ENCODE assay signal across 15 cellular contexts in the genomic region with DNA sequence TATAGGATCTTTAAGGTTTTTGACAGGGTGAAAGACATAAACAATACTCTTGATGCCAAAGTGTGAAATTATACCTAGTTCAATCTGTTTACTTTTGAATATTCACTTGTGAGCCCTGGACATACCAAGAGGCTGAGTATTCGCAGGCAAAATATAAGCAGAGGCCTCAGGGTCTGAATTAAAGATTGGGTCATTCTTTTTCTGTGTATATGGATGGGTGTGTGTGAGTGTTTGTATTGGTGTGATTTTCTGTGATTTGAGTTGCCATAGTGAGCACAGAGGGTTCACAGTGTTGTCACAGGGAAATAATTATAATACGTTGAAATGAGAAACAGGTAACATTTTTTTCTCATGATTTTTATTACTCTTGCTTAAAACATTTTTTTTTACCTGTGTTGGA.
DNase-seq lines count a peak whose midpoint lies in the region; ATAC-seq and TF ChIP-seq lines count a peak whose summit lies in the region.
"Had no signal": no experiment of that assay in that cellular context is flagged by ENCODE, and none has a peak within 500 bp of the region (broad histone marks: within the 10 kb centered on the region; RNA-seq: fewer than 3 reads in every experiment).

No MANE protein-coding gene starts in this region.

- H3K4ac ChIP-seq in IMR-90 (ENCODE audit: low read depth, low read length) (no peak overlapping the region), mesendoderm (ENCODE audit: low read depth, low read length) (no peak overlapping the region)

- H3K9me3 Mint-ChIP-seq in naive thymus-derived CD4-positive, alpha-beta T cell, result no peaks in the 10 kb centered on the region

- no peak overlapping the region for H2AFZ ChIP-seq in IMR-90 (replicated peaks; ENCODE audit: low read length, poor library complexity)

- H3K36me3 ChIP-seq in IMR-90 (ENCODE audit: control insufficient read depth, insufficient read depth, low read length) (no peaks in the 10 kb centered on the region), adipocyte (ENCODE audit: control insufficient read depth, insufficient read depth, low read length, severe bottlenecking) (no peaks in the 10 kb centered on the region), mesendoderm (ENCODE audit: control insufficient read depth, insufficient read depth, low read length) (no peaks in the 10 kb centered on the region)
- H3K36me3 ChIP-seq in naive thymus-derived CD4-positive, alpha-beta T cell (ENCODE audit: control insufficient read depth in 2 of 3, insufficient read depth in 3 of 3, low read length in 3 of 3), result no peaks in the 10 kb centered on the region
- H3K36me3 ChIP-seq: MG63 had no signal

- H3K4me1 Mint-ChIP-seq in naive thymus-derived CD4-positive, alpha-beta T cell, result peaks cover 0 to 5% (median 1%) of the 10 kb centered on the region in 7 donors

- no peak overlapping the region for H3K4me2 ChIP-seq in IMR-90 (ENCODE audit: low read depth, low read length)
- no peak overlapping the region for H3K4me2 ChIP-seq in mesendoderm (ENCODE audit: low read length)

- BruUV-seq in IMR-90 (replicated peaks; lab: Mats Ljungman, UMichigan), result no TSS peak

- DNase-seq in IMR-90 (peak; percentile 28), adipocyte (ENCODE audit: low read depth) (peak; percentile 45), mesendoderm (peak; percentile 8), NCI-H187 (lab: John Stamatoyannopoulos, UW) (no peak)
- no peak for DNase-seq in naive thymus-derived CD4-positive, alpha-beta T cell
- DNase-seq in activated CD4-positive, CD25-positive, alpha-beta regulatory T cell (lab: John Stamatoyannopoulos, UW), result no peak
- DNase-seq: GF-D8, MG63, NCI-H510A, SIG-M5 had no signal

- in situ Hi-C loops in IMR-90 (cut with MboI; ENCODE audit: low sequenced_read_pairs), result no loop called here

- TF ChIP-seq CTCF in IMR-90 (conservative IDR thresholded peaks at IDR 0.05; ENCODE audit: low read depth, low read length), result no peak

- POLR2A ChIA-PET in IMR-90 (lab: Charles Lee; ENCODE audit: unreplicated experiment), result no interaction called here
- POLR2A ChIA-PET in naive thymus-derived CD4-positive, alpha-beta T cell (lab: Charles Lee), result no interaction called here

- H3K9me3 ChIP-seq in IMR-90 (ENCODE audit: control insufficient read depth, insufficient read depth, low read length) (no peaks in the 10 kb centered on the region), adipocyte (ENCODE audit: control insufficient read depth, low read length) (no peaks in the 10 kb centered on the region)
- no peaks in the 10 kb centered on the region for H3K9me3 ChIP-seq in naive thymus-derived CD4-positive, alpha-beta T cell (ENCODE audit: control insufficient read depth in 2 of 3, low read length in 3 of 3)
- H3K9me3 ChIP-seq: MG63 had no signal

- no peak for TF ChIP-seq RAD21 in IMR-90 (IDR thresholded peaks at IDR 0.05; ENCODE audit: low read length)

- no peak overlapping the region for H4K91ac ChIP-seq in IMR-90 (ENCODE audit: insufficient read depth, low read depth, low read length)

- dilution Hi-C loops in IMR-90 (cut with HindIII; ENCODE audit: low sequenced_read_pairs, unreplicated experiment), result no loop called here

- no peak overlapping the region for H2BK120ac ChIP-seq in IMR-90 (ENCODE audit: low read depth, low read length)
- H2BK120ac ChIP-seq in mesendoderm (ENCODE audit: low read depth, low read length), result no peak overlapping the region

- H3K27me3 Mint-ChIP-seq in naive thymus-derived CD4-positive, alpha-beta T cell, result peaks cover 0 to 6% (median 0%) of the 10 kb centered on the region in 5 donors
- H3K27me3 Mint-ChIP-seq: IgD-negative memory B cell had no signal

- no peaks in the 10 kb centered on the region for H3K79me2 ChIP-seq in mesendoderm (ENCODE audit: control insufficient read depth, insufficient read depth, low read length)

- no peak overlapping the region for H3K18ac ChIP-seq in IMR-90 (ENCODE audit: low read depth, low read length)
- no peak overlapping the region for H3K18ac ChIP-seq in mesendoderm (ENCODE audit: low read length)

- no peaks in the 10 kb centered on the region for H4K20me1 ChIP-seq in IMR-90 (ENCODE audit: insufficient read depth, low read length)

- H2BK5ac ChIP-seq in IMR-90 (ENCODE audit: low read depth, low read length, poor library complexity, severe bottlenecking) (no peak overlapping the region), mesendoderm (ENCODE audit: low read length) (no peak overlapping the region)

- H3K9ac ChIP-seq in IMR-90 (ENCODE audit: low read depth, low read length), result no peak overlapping the region
- H3K9ac ChIP-seq in adipocyte (ENCODE audit: low read length), result no peak overlapping the region
- no peak overlapping the region for H3K9ac ChIP-seq in mesendoderm (ENCODE audit: low read length)

- no peak overlapping the region for H2AK9ac ChIP-seq in IMR-90 (replicated peaks; ENCODE audit: low read depth, low read length, poor library complexity)

- H3K4me1 ChIP-seq in IMR-90 (ENCODE audit: control insufficient read depth, insufficient read depth, low read length) (no peaks in the 10 kb centered on the region), adipocyte (ENCODE audit: control insufficient read depth, insufficient read depth, low read length) (no peaks in the 10 kb centered on the region), mesendoderm (ENCODE audit: control insufficient read depth, low read depth, low read length) (no peaks in the 10 kb centered on the region)
- H3K4me1 ChIP-seq in naive thymus-derived CD4-positive, alpha-beta T cell (ENCODE audit: control insufficient read depth in 2 of 2, insufficient read depth in 2 of 2, low read length in 2 of 2), result no peaks in the 10 kb centered on the region

- no peak overlapping the region for H3K56ac ChIP-seq in IMR-90 (ENCODE audit: extremely low read depth, insufficient read depth, low read length)
- H3K56ac ChIP-seq in mesendoderm (ENCODE audit: low read length), result no peak overlapping the region

- H3K4me3 ChIP-seq in IMR-90 (ENCODE audit: insufficient read depth, low read depth, low read length), result no peak overlapping the region
- no peak overlapping the region for H3K4me3 ChIP-seq in adipocyte (ENCODE audit: low read length)
- no peak overlapping the region for H3K4me3 ChIP-seq in mesendoderm (ENCODE audit: low read length)
- no peak overlapping the region for H3K4me3 ChIP-seq in naive thymus-derived CD4-positive, alpha-beta T cell (ENCODE audit: low read length)
- H3K4me3 ChIP-seq: MG63 had no signal

- H3K79me1 ChIP-seq in IMR-90 (ENCODE audit: low read depth in 1 of 2, low read length in 2 of 2), result no peaks in the 10 kb centered on the region
- no peaks in the 10 kb centered on the region for H3K79me1 ChIP-seq in mesendoderm (ENCODE audit: low read length)

- CTCF ChIA-PET in IMR-90 (lab: Yijun Ruan, JAX), result interaction anchor here (0.6 to 1.5 kb wide), 6 partner anchors 16 to 811 kb away, joined by 3 to 7 read pairs (median 3); no protein-coding TSS in a partner anchor
- CTCF ChIA-PET in naive thymus-derived CD4-positive, alpha-beta T cell (lab: Charles Lee), result interaction anchor here (0.6 to 1.5 kb wide), 6 partner anchors 11 to 922 kb away, joined by 3 to 5 read pairs (median 4); no protein-coding TSS in a partner anchor

- no peaks in the 10 kb centered on the region for H3K27me3 ChIP-seq in IMR-90 (ENCODE audit: control insufficient read depth, insufficient read depth, low read length)
- no peaks in the 10 kb centered on the region for H3K27me3 ChIP-seq in adipocyte (replicated peaks; ENCODE audit: control insufficient read depth, insufficient read depth, low read length)
- no peaks in the 10 kb centered on the region for H3K27me3 ChIP-seq in mesendoderm (ENCODE audit: insufficient read depth, low read length, poor library complexity)
- H3K27me3 ChIP-seq in naive thymus-derived CD4-positive, alpha-beta T cell (ENCODE audit: control insufficient read depth in 2 of 2, insufficient read depth in 2 of 2, low read length in 2 of 2), result no peaks in the 10 kb centered on the region
- H3K27me3 ChIP-seq: MG63 had no signal

- TF ChIP-seq POLR2A in IMR-90 (IDR thresholded peaks at IDR 0.05; ENCODE audit: low read depth, low read length), result no peak

- H4K5ac ChIP-seq in IMR-90 (ENCODE audit: low read depth, low read length) (no peak overlapping the region), mesendoderm (ENCODE audit: low read length) (no peak overlapping the region)

- H3K23ac ChIP-seq in IMR-90 (ENCODE audit: low read depth, low read length), result no peak overlapping the region
- no peak overlapping the region for H3K23ac ChIP-seq in mesendoderm (ENCODE audit: low read length)

- no peak overlapping the region for H2BK20ac ChIP-seq in IMR-90 (ENCODE audit: low read depth, low read length)

- no peak overlapping the region for H2BK15ac ChIP-seq in IMR-90 (ENCODE audit: low read depth, low read length)
- H2BK15ac ChIP-seq in mesendoderm (replicated peaks; ENCODE audit: low read depth), result no peak overlapping the region

- no peak overlapping the region for H3K27ac ChIP-seq in IMR-90 (ENCODE audit: insufficient read depth, low read length)
- H3K27ac ChIP-seq in mesendoderm (ENCODE audit: low read depth, low read length), result no peak overlapping the region
- H3K27ac ChIP-seq in naive thymus-derived CD4-positive, alpha-beta T cell (ENCODE audit: low read depth, low read length), result no peak overlapping the region
- H3K27ac ChIP-seq: C4-2B, HL-60 had no signal

- no peaks in the 10 kb centered on the region for H3K9me1 ChIP-seq in IMR-90 (ENCODE audit: insufficient read depth, low read length)

- H4K8ac ChIP-seq in IMR-90 (ENCODE audit: low read depth in 2 of 2, low read length in 2 of 2), result no peak overlapping the region
- no peak overlapping the region for H4K8ac ChIP-seq in mesendoderm (ENCODE audit: low read depth, low read length)

- intact Hi-C loops in IMR-90 (cut with micrococcal nuclease), result loop anchor here (2.0 to 5.0 kb wide), 2 partner anchors 324 to 771 kb away; partner anchors contain the start of gene ALCAM
- intact Hi-C loops in naive thymus-derived CD4-positive, alpha-beta T cell (cut with micrococcal nuclease), result loop anchor here (1.0 to 10.0 kb wide), 3 partner anchors 773 to 922 kb away; no protein-coding TSS in a partner anchor

- H3K27ac Mint-ChIP-seq in naive thymus-derived CD4-positive, alpha-beta T cell, result no peak overlapping the region
- H3K27ac Mint-ChIP-seq: IgD-negative memory B cell had no signal

- H3K14ac ChIP-seq in IMR-90 (replicated peaks; ENCODE audit: low read depth, low read length), result no peak overlapping the region

- ATAC-seq in GM18498 (IDR thresholded peaks at IDR 0.05; ENCODE audit: unreplicated experiment) (peak; percentile 20), IMR-90 (ENCODE audit: low read depth) (peak; percentile 61), GM19395 (IDR thresholded peaks at IDR 0.05; ENCODE audit: unreplicated experiment) (no peak)
- ATAC-seq in naive thymus-derived CD4-positive, alpha-beta T cell, result no peak

- H2AK5ac ChIP-seq in IMR-90 (ENCODE audit: low read depth, low read length), result no peak overlapping the region
- H2AK5ac ChIP-seq in mesendoderm (ENCODE audit: low read length), result no peak overlapping the region

- H3K36me3 Mint-ChIP-seq in naive thymus-derived CD4-positive, alpha-beta T cell, result no peaks in the 10 kb centered on the region
- H3K36me3 Mint-ChIP-seq: IgD-negative memory B cell had no signal

- H3K4me3 Mint-ChIP-seq in naive thymus-derived CD4-positive, alpha-beta T cell, result no peak overlapping the region
- H3K4me3 Mint-ChIP-seq: IgD-negative memory B cell had no signal

- no CpG with 5 or more reads among the region's 2 CpGs for WGBS in IMR-90 (ENCODE audit: extremely low coverage in 2 of 2, insufficient read length in 1 of 2), 2 experiments
- no CpG with 5 or more reads among the region's 2 CpGs for WGBS in mesendoderm (ENCODE audit: extremely low coverage, insufficient coverage, low lambda C conversion rate)

Comparison
In these comparisons a context has a peak if more than half of its experiments do, and no peak if none do; other contexts are left out.
1. ATAC-seq: peak in GM18498 (single experiment) and IMR-90 (single experiment); none in GM19395 (single experiment) and naive thymus-derived CD4-positive, alpha-beta T cell (single experiment).
2. DNase-seq: peak in IMR-90 (single experiment), adipocyte (single experiment) and mesendoderm (single experiment); none in NCI-H187 (0 of 2), naive thymus-derived CD4-positive, alpha-beta T cell (0 of 9) and activated CD4-positive, CD25-positive, alpha-beta regulatory T cell (0 of 4).